In genomic region chr5:150753463-150753862, GRCh38 we compare ENCODE assay signal across 1 cellular context.
TF ChIP-seq lines count a peak whose summit lies in the region.

No MANE protein-coding gene starts in this region.

TF ChIP-seq in GM12878, 131 proteins besides CTCF, POLR2A, EP300 and RAD21:
- TF ChIP-seq BACH1 (IDR thresholded peaks at IDR 0.05; ENCODE audit: borderline replicate concordance) = no peak
- no peak for TF ChIP-seq MTA2 (IDR thresholded peaks at IDR 0.05; ENCODE audit: low read depth)
- TF ChIP-seq ELK1 (IDR thresholded peaks at IDR 0.05; ENCODE audit: low read depth, low read length) = no peak
- TF ChIP-seq POLR2AphosphoS2 (IDR thresholded peaks at IDR 0.05; ENCODE audit: low read depth, low read length) = no peak
- TF ChIP-seq CHD4 (IDR thresholded peaks at IDR 0.05) = no peak
- TF ChIP-seq, protein P1, sequence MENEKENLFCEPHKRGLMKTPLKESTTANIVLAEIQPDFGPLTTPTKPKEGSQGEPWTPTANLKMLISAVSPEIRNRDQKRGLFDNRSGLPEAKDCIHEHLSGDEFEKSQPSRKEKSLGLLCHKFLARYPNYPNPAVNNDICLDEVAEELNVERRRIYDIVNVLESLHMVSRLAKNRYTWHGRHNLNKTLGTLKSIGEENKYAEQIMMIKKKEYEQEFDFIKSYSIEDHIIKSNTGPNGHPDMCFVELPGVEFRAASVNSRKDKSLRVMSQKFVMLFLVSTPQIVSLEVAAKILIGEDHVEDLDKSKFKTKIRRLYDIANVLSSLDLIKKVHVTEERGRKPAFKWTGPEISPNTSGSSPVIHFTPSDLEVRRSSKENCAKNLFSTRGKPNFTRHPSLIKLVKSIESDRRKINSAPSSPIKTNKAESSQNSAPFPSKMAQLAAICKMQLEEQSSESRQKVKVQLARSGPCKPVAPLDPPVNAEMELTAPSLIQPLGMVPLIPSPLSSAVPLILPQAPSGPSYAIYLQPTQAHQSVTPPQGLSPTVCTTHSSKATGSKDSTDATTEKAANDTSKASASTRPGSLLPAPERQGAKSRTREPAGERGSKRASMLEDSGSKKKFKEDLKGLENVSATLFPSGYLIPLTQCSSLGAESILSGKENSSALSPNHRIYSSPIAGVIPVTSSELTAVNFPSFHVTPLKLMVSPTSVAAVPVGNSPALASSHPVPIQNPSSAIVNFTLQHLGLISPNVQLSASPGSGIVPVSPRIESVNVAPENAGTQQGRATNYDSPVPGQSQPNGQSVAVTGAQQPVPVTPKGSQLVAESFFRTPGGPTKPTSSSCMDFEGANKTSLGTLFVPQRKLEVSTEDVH (IDR thresholded peaks at IDR 0.05; ENCODE audit: low read depth, partially characterized antibody) = no peak
- no peak for TF ChIP-seq IRF3 (IDR thresholded peaks at IDR 0.05)
- TF ChIP-seq CREM (IDR thresholded peaks at IDR 0.05; ENCODE audit: low read depth) = no peak
- TF ChIP-seq YBX1 (IDR thresholded peaks at IDR 0.05) = no peak
- no peak for TF ChIP-seq NFIC (IDR thresholded peaks at IDR 0.05; ENCODE audit: low read depth, low read length)
- TF ChIP-seq RAD51 (IDR thresholded peaks at IDR 0.05) = no peak
- TF ChIP-seq GABPA (IDR thresholded peaks at IDR 0.05; ENCODE audit: low read depth) = no peak
- no peak for TF ChIP-seq ZNF687 (IDR thresholded peaks at IDR 0.05)
- TF ChIP-seq HDAC2 (IDR thresholded peaks at IDR 0.05) = no peak
- TF ChIP-seq RB1 (IDR thresholded peaks at IDR 0.05; ENCODE audit: borderline replicate concordance) = no peak
- TF ChIP-seq, protein P2, sequence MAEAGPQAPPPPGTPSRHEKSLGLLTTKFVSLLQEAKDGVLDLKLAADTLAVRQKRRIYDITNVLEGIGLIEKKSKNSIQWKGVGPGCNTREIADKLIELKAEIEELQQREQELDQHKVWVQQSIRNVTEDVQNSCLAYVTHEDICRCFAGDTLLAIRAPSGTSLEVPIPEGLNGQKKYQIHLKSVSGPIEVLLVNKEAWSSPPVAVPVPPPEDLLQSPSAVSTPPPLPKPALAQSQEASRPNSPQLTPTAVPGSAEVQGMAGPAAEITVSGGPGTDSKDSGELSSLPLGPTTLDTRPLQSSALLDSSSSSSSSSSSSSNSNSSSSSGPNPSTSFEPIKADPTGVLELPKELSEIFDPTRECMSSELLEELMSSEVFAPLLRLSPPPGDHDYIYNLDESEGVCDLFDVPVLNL (IDR thresholded peaks at IDR 0.05; ENCODE audit: low read depth, low read length) = no peak
- TF ChIP-seq FOS (IDR thresholded peaks at IDR 0.05; ENCODE audit: borderline replicate concordance, extremely low read depth, insufficient read length) = no peak
TF ChIP-seq in GM12878: peak in this region for 0.
